20 cellular contexts compared by ENCODE assay signal in genomic region chr17:5399767-5400166, GRCh38. TPM values are rescaled to one million over a fixed set of nuclear protein-coding genes. Genes with fewer than 3 reads are reported as not detected.
DNase-seq lines count a peak whose midpoint lies in the region; ATAC-seq, FAIRE-seq and TF ChIP-seq lines count a peak whose summit lies in the region.
"Had no signal": no experiment of that assay in that cellular context is flagged by ENCODE, and none has a peak within 500 bp of the region (broad histone marks: within the 10 kb centered on the region; RNA-seq: fewer than 3 reads in every experiment).

No MANE protein-coding gene starts in this region.

- no peak for TF ChIP-seq EP300 in HepG2 (IDR thresholded peaks at IDR 0.05; ENCODE audit: low read depth in 2 of 2, low read length in 2 of 2)
- TF ChIP-seq EP300 in HepG2 (CRISPR knock-in tag; IDR thresholded peaks at IDR 0.05; ENCODE audit: borderline replicate concordance) = no peak

- CTCF ChIA-PET in HepG2 (lab: Yijun Ruan, JAX; ENCODE audit: low intra/inter-chr PET ratio, low total read pairs) = no interaction called here
- CTCF ChIA-PET in OCI-LY7 (lab: Charles Lee; ENCODE audit: unreplicated experiment) = no interaction called here

- H3K36me3 ChIP-seq in HepG2 (replicated peaks in 1 of 2; ENCODE audit: control insufficient read depth in 1 of 2, insufficient read depth in 2 of 2, low read length in 2 of 2) (peaks cover 18 to 63% of the 10 kb centered on the region in 2 experiments), right lobe of liver (peaks cover 0 to 69% (median 33%) of the 10 kb centered on the region in 4 donors), OCI-LY7 (ENCODE audit: insufficient read depth, low read length) (peaks cover 98% of the 10 kb centered on the region)

- no peak overlapping the region for H3K4me2 ChIP-seq in HepG2 (ENCODE audit: low read depth, low read length)
- H3K4me2 ChIP-seq in OCI-LY7 (ENCODE audit: low read length) = no peak overlapping the region

- POLR2A ChIA-PET in HepG2 (lab: Yijun Ruan, JAX) = interaction anchor here (0.7 kb wide), 1 partner anchor 34 kb away, joined by 4 read pairs; no protein-coding TSS in a partner anchor
- POLR2A ChIA-PET in OCI-LY7 (lab: Charles Lee) = no interaction called here

- ATAC-seq in HepG2 (no peak), right lobe of liver (no peak), GM18870 (IDR thresholded peaks at IDR 0.05; ENCODE audit: unreplicated experiment) (no peak)
- ATAC-seq: HCT116 had no signal

- H3K27me3 ChIP-seq in HepG2 (ENCODE audit: control insufficient read depth in 1 of 2, insufficient read depth in 2 of 2, low read length in 2 of 2) (no peaks in the 10 kb centered on the region), right lobe of liver (no peaks in the 10 kb centered on the region)

- no peak overlapping the region for H3K4me3 ChIP-seq in HepG2 (replicated peaks in 1 of 3; ENCODE audit: insufficient read depth in 1 of 3, low read depth in 2 of 3, low read length in 3 of 3)
- H3K4me3 ChIP-seq in right lobe of liver = no peak overlapping the region
- H3K4me3 ChIP-seq in OCI-LY7 (ENCODE audit: low read depth, low read length, poor library complexity, severe bottlenecking) = no peak overlapping the region
- H3K4me3 ChIP-seq in choroid plexus epithelial cell (ENCODE audit: low read depth, low read length) = no peak overlapping the region
- H3K4me3 ChIP-seq: GM23248 had no signal

- intact Hi-C loops in HepG2 (cut with micrococcal nuclease; ENCODE audit: unreplicated experiment) (no loop called here), right lobe of liver (cut with DNase I) (no loop called here), OCI-LY7 (cut with micrococcal nuclease; ENCODE audit: unreplicated experiment) (no loop called here)

- BruUV-seq in HepG2 (replicated peaks; lab: Mats Ljungman, UMichigan) = no TSS peak
- BruUV-seq in OCI-LY7 (replicated peaks; lab: Mats Ljungman, UMichigan) = TSS peak; percentile 5

- H2AFZ ChIP-seq in HepG2 (ENCODE audit: low read length) (no peak overlapping the region), OCI-LY7 (ENCODE audit: low read length) (no peak overlapping the region)
- H2AFZ ChIP-seq: GM23248 had no signal

- no peak overlapping the region for H3K9ac ChIP-seq in HepG2 (ENCODE audit: insufficient read depth, low read depth, low read length)
- H3K9ac ChIP-seq: GM23248 had no signal

- peaks cover 2% of the 10 kb centered on the region for H3K79me2 ChIP-seq in HepG2 (ENCODE audit: insufficient read depth, low read length)
- H3K79me2 ChIP-seq in OCI-LY7 (ENCODE audit: insufficient read depth, low read depth, low read length) = peaks cover 11% of the 10 kb centered on the region; the same call in 1 of the 2 replicates

- H3K9me2 ChIP-seq in OCI-LY7 (ENCODE audit: insufficient read depth, low read length) = no peaks in the 10 kb centered on the region

- DNase-seq in HepG2 (ENCODE audit: low spot score) = no peak
- DNase-seq in right lobe of liver = no peak
- no peak for DNase-seq in OCI-LY7 (ENCODE audit: low spot score)
- peak; percentile 31 for DNase-seq in choroid plexus epithelial cell (ENCODE audit: low read depth)
- DNase-seq in NOMO-1 treated with dmso at 0.1 percent for 144 hours (lab: John Stamatoyannopoulos, UW; ENCODE audit: unreplicated experiment) = no peak
- DNase-seq in NCI-H446 treated with DMSO at 0.1 percent for 48 hours (lab: John Stamatoyannopoulos, UW) = no peak
- DNase-seq: 8988T; C1 segment of cervical spinal cord; Calu3; CD4-positive, alpha-beta memory T cell; COR-L47; DMS153; DND-41; GM23248; H7 had no signal

- H3K4me1 ChIP-seq in HepG2 (ENCODE audit: insufficient read depth, low read length) (peaks cover 3% of the 10 kb centered on the region), right lobe of liver (peaks cover 0 to 9% (median 4%) of the 10 kb centered on the region in 4 donors), OCI-LY7 (ENCODE audit: insufficient read depth, low read length, poor library complexity, severe bottlenecking) (no peaks in the 10 kb centered on the region)

- TF ChIP-seq POLR2A in HepG2 (IDR thresholded peaks at IDR 0.05; ENCODE audit: insufficient read depth in 1 of 2, low read depth in 2 of 2, low read length in 2 of 2) (no peak), right lobe of liver (IDR thresholded peaks at IDR 0.05) (no peak)

- H3K9me3 ChIP-seq in HepG2 (ENCODE audit: low read length) (no peaks in the 10 kb centered on the region), right lobe of liver (no peaks in the 10 kb centered on the region), OCI-LY7 (ENCODE audit: low read length) (0 out of 2 replicates have a peak, but pooled peaks cover 4% of the 10 kb centered on the region)

- TF ChIP-seq RAD21 in HepG2 (CRISPR knock-in tag; IDR thresholded peaks at IDR 0.05) = no peak

- TF ChIP-seq CTCF in HepG2 (CRISPR knock-in tag; IDR thresholded peaks at IDR 0.05) = no peak
- no peak for TF ChIP-seq CTCF in right lobe of liver (IDR thresholded peaks at IDR 0.05)
- no peak for TF ChIP-seq CTCF in OCI-LY7 (conservative IDR thresholded peaks at IDR 0.05; ENCODE audit: low read length)
- no peak for TF ChIP-seq CTCF in choroid plexus epithelial cell (conservative IDR thresholded peaks at IDR 0.05; ENCODE audit: low read depth, low read length)

- 95% methylated on average over 6 of the region's 6 CpGs for WGBS in HepG2 (ENCODE audit: low lambda C conversion rate)
- 67% methylated on average over 6 of the region's 6 CpGs for WGBS in right lobe of liver (ENCODE audit: insufficient coverage, low coverage, low lambda C conversion rate, missing lambda C conversion rate)

- no peaks in the 10 kb centered on the region for H4K20me1 ChIP-seq in HepG2 (ENCODE audit: insufficient read depth, low read length)
- no peaks in the 10 kb centered on the region for H4K20me1 ChIP-seq in OCI-LY7 (ENCODE audit: insufficient read depth, low read length)

- H3K27ac ChIP-seq in HepG2 (ENCODE audit: extremely low read length, insufficient read depth, low read length) (no peak overlapping the region), right lobe of liver (peak overlapping the region in 1 of 3 donors; percentile 35), OCI-LY7 (ENCODE audit: low read depth, low read length, poor library complexity, severe bottlenecking) (no peak overlapping the region)
- H3K27ac ChIP-seq: GM23248 had no signal

- no peak for FAIRE-seq in HepG2 (lab: Jason Lieb, UNC)
- FAIRE-seq: G401.6, GM12892, H1 had no signal

- in situ Hi-C loops in HepG2 (cut with HindIII; ENCODE audit: extremely low pct_ligation_motif_present, low pct_unique_long_range_greater_than_20kb) = no loop called here

RNA-seq across cellular contexts. Expression of gene NUP88, which starts 19.7 kb away (rescaled TPM):
- total RNA-seq in HepG2 (2016; rRNA removed; fragmentation: Illumina TruSeq; extraction: Trizol) = 130 and 170 TPM in 2 replicates
- total RNA-seq in HepG2 (2016; cell fraction: cytosol; rRNA removed; fragmentation: Illumina TruSeq; extraction: Trizol; ENCODE audit: low read depth) = 30.4 and 32.6 TPM in 2 replicates
- 132 and 163 TPM in 2 replicates for total RNA-seq in HepG2 (2016; cell fraction: insoluble cytoplasmic fraction; rRNA removed; fragmentation: Illumina TruSeq; extraction: Trizol)
- total RNA-seq in HepG2 (2016; cell fraction: membrane; rRNA removed; fragmentation: Illumina TruSeq; extraction: Trizol) = 54.6 and 60.9 TPM in 2 replicates
- total RNA-seq in HepG2 (2016; cell fraction: nucleus; rRNA removed; fragmentation: Illumina TruSeq; extraction: Trizol) = 87.9 and 98.8 TPM in 2 replicates
- 39.5 and 48.2 TPM in 2 replicates for polyA plus RNA-seq in HepG2 (2011; rRNA removed)
- 35.2 and 42.9 TPM in 2 replicates for polyA plus RNA-seq in HepG2 (2011; cell fraction: cytosol; rRNA removed)
- 42.5 and 45.9 TPM in 2 replicates for polyA plus RNA-seq in HepG2 (2011; cell fraction: nucleus; rRNA removed)
- polyA plus RNA-seq in HepG2 (2012) = 39.2 and 40.9 TPM in 2 replicates
- 17.3 and 19.0 TPM in 2 replicates for polyA plus RNA-seq in HepG2 (2016; cell fraction: cytosol; fragmentation: Illumina TruSeq; extraction: Trizol; ENCODE audit: low read depth)
- 131 and 155 TPM in 2 replicates for polyA plus RNA-seq in HepG2 (2016; cell fraction: insoluble cytoplasmic fraction; fragmentation: Illumina TruSeq; extraction: Trizol; ENCODE audit: low read depth)
- 25.3 and 31.8 TPM in 2 replicates for polyA plus RNA-seq in HepG2 (2016; cell fraction: membrane; fragmentation: Illumina TruSeq; extraction: Trizol; ENCODE audit: low read depth)
- 71.1 and 89.9 TPM in 2 replicates for polyA plus RNA-seq in HepG2 (2016; cell fraction: nucleus; fragmentation: Illumina TruSeq; extraction: Trizol; ENCODE audit: insufficient read depth, low read depth)
- polyA minus RNA-seq in HepG2 (2011; rRNA and poly(A)+ RNA removed; ENCODE audit: low replicate concordance) = 74.6 and 180 TPM in 2 replicates
- polyA minus RNA-seq in HepG2 (2011; cell fraction: cytosol; rRNA and poly(A)+ RNA removed) = 43.0 and 46.7 TPM in 2 replicates
- 105 and 113 TPM in 2 replicates for polyA minus RNA-seq in HepG2 (2011; cell fraction: nucleus; rRNA and poly(A)+ RNA removed)
- total RNA-seq in right lobe of liver = 10 to 100 TPM; 27.7 to 76.1 (median 52.3) TPM
- total RNA-seq in OCI-LY7 (2014; rRNA removed; shearing (Covaris generic)) = 214 and 238 TPM in 2 replicates
- total RNA-seq in OCI-LY7 (2022) = 262 and 267 TPM in 2 replicates

RNA-seq across cellular contexts. Expression of gene RPAIN, which starts 20.2 kb away (rescaled TPM):
- total RNA-seq in HepG2 (2016; rRNA removed; fragmentation: Illumina TruSeq; extraction: Trizol) (54.7 and 58.5 TPM in 2 replicates), right lobe of liver (10 to 100 TPM; 11.5 to 21.4 (median 14.8) TPM), OCI-LY7 (2022) (88.9 and 108 TPM in 2 replicates)
- total RNA-seq in HepG2 (2016; cell fraction: cytosol; rRNA removed; fragmentation: Illumina TruSeq; extraction: Trizol; ENCODE audit: low read depth) = 16.2 and 18.9 TPM in 2 replicates
- total RNA-seq in HepG2 (2016; cell fraction: insoluble cytoplasmic fraction; rRNA removed; fragmentation: Illumina TruSeq; extraction: Trizol) = 54.9 and 62.0 TPM in 2 replicates
- total RNA-seq in HepG2 (2016; cell fraction: membrane; rRNA removed; fragmentation: Illumina TruSeq; extraction: Trizol) = 22.7 and 27.6 TPM in 2 replicates
- 50.9 and 60.8 TPM in 2 replicates for total RNA-seq in HepG2 (2016; cell fraction: nucleus; rRNA removed; fragmentation: Illumina TruSeq; extraction: Trizol)
- polyA plus RNA-seq in HepG2 (2011; rRNA removed) = 36.3 and 42.1 TPM in 2 replicates
- 26.3 and 28.2 TPM in 2 replicates for polyA plus RNA-seq in HepG2 (2011; cell fraction: cytosol; rRNA removed)
- polyA plus RNA-seq in HepG2 (2011; cell fraction: nucleus; rRNA removed) = 40.9 and 53.2 TPM in 2 replicates
- polyA plus RNA-seq in HepG2 (2012) = 28.1 and 30.8 TPM in 2 replicates
- 10.1 TPM in 2 replicates for polyA plus RNA-seq in HepG2 (2016; cell fraction: cytosol; fragmentation: Illumina TruSeq; extraction: Trizol; ENCODE audit: low read depth)
- 44.0 and 48.5 TPM in 2 replicates for polyA plus RNA-seq in HepG2 (2016; cell fraction: insoluble cytoplasmic fraction; fragmentation: Illumina TruSeq; extraction: Trizol; ENCODE audit: low read depth)
- 14.2 and 15.2 TPM in 2 replicates for polyA plus RNA-seq in HepG2 (2016; cell fraction: membrane; fragmentation: Illumina TruSeq; extraction: Trizol; ENCODE audit: low read depth)
- polyA plus RNA-seq in HepG2 (2016; cell fraction: nucleus; fragmentation: Illumina TruSeq; extraction: Trizol; ENCODE audit: insufficient read depth, low read depth) = 80.1 and 81.6 TPM in 2 replicates
- 19.9 and 28.3 TPM in 2 replicates for polyA minus RNA-seq in HepG2 (2011; rRNA and poly(A)+ RNA removed; ENCODE audit: low replicate concordance)
- polyA minus RNA-seq in HepG2 (2011; cell fraction: cytosol; rRNA and poly(A)+ RNA removed) = 7.7 and 10.6 TPM in 2 replicates
- 50.2 and 57.8 TPM in 2 replicates for polyA minus RNA-seq in HepG2 (2011; cell fraction: nucleus; rRNA and poly(A)+ RNA removed)
- 86.3 and 99.6 TPM in 2 replicates for total RNA-seq in OCI-LY7 (2014; rRNA removed; shearing (Covaris generic))

RNA-seq across cellular contexts. Expression of gene C1QBP, which starts 39.2 kb away (rescaled TPM):
- total RNA-seq in HepG2 (2016; rRNA removed; fragmentation: Illumina TruSeq; extraction: Trizol) (631 and 680 TPM in 2 replicates), right lobe of liver (100 to 1,000 TPM in 2 of 6 experiments, 10 to 100 TPM in 4; 60.2 to 163 (median 67.6) TPM), OCI-LY7 (2022) (264 and 322 TPM in 2 replicates)
- 223 and 253 TPM in 2 replicates for total RNA-seq in HepG2 (2016; cell fraction: cytosol; rRNA removed; fragmentation: Illumina TruSeq; extraction: Trizol; ENCODE audit: low read depth)
- total RNA-seq in HepG2 (2016; cell fraction: insoluble cytoplasmic fraction; rRNA removed; fragmentation: Illumina TruSeq; extraction: Trizol) = 605 and 675 TPM in 2 replicates
- 338 and 363 TPM in 2 replicates for total RNA-seq in HepG2 (2016; cell fraction: membrane; rRNA removed; fragmentation: Illumina TruSeq; extraction: Trizol)
- 227 and 273 TPM in 2 replicates for total RNA-seq in HepG2 (2016; cell fraction: nucleus; rRNA removed; fragmentation: Illumina TruSeq; extraction: Trizol)
- 143 and 219 TPM in 2 replicates for polyA plus RNA-seq in HepG2 (2011; rRNA removed)
- polyA plus RNA-seq in HepG2 (2011; cell fraction: cytosol; rRNA removed) = 153 and 205 TPM in 2 replicates
- 59.5 and 75.2 TPM in 2 replicates for polyA plus RNA-seq in HepG2 (2011; cell fraction: nucleus; rRNA removed)
- 262 and 271 TPM in 2 replicates for polyA plus RNA-seq in HepG2 (2012)
- polyA plus RNA-seq in HepG2 (2016; cell fraction: cytosol; fragmentation: Illumina TruSeq; extraction: Trizol; ENCODE audit: low read depth) = 208 and 216 TPM in 2 replicates
- polyA plus RNA-seq in HepG2 (2016; cell fraction: insoluble cytoplasmic fraction; fragmentation: Illumina TruSeq; extraction: Trizol; ENCODE audit: low read depth) = 559 and 587 TPM in 2 replicates
- 287 and 298 TPM in 2 replicates for polyA plus RNA-seq in HepG2 (2016; cell fraction: membrane; fragmentation: Illumina TruSeq; extraction: Trizol; ENCODE audit: low read depth)
- polyA plus RNA-seq in HepG2 (2016; cell fraction: nucleus; fragmentation: Illumina TruSeq; extraction: Trizol; ENCODE audit: insufficient read depth, low read depth) = 354 and 385 TPM in 2 replicates
- polyA minus RNA-seq in HepG2 (2011; rRNA and poly(A)+ RNA removed; ENCODE audit: low replicate concordance) = 48.7 and 110 TPM in 2 replicates
- polyA minus RNA-seq in HepG2 (2011; cell fraction: cytosol; rRNA and poly(A)+ RNA removed) = 109 and 144 TPM in 2 replicates
- polyA minus RNA-seq in HepG2 (2011; cell fraction: nucleus; rRNA and poly(A)+ RNA removed) = 43.8 and 49.1 TPM in 2 replicates
- total RNA-seq in OCI-LY7 (2014; rRNA removed; shearing (Covaris generic)) = 257 and 260 TPM in 2 replicates
